ENCODE assay signal across 11 cellular contexts in the genomic region with DNA sequence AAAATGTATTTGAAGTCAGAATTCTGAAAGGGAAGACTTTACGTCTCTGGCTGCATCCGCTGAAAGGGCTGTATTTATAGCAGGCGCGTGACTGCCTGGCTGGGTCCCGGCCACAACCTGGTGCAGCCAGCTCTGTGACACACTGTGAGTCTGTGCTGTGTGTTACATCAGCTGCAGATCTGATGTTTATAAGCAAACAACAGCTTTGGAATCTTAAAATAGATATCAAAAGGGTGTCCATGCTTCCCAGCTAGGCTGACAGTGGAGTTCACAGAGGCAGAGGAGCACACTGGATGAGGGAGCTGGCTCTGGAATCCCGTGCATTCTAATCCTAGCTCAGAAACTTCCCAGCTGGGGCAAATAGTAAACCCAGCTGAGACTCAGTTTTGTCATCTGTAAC.
DNase-seq lines count a peak whose midpoint lies in the region; ATAC-seq and TF ChIP-seq lines count a peak whose summit lies in the region.
"Had no signal": no experiment of that assay in that cellular context is flagged by ENCODE, and none has a peak within 500 bp of the region (broad histone marks: within the 10 kb centered on the region; RNA-seq: fewer than 3 reads in every experiment).

No MANE protein-coding gene starts in this region.

- 15% methylated on average over 6 of the region's 6 CpGs; no CpG with 5 or more reads in 1 of the 2 donors for WGBS in transverse colon (ENCODE audit: low coverage in 1 of 2), 2 donors

- H3K9ac ChIP-seq in colonic mucosa (ENCODE audit: low read depth in 2 of 2, low read length in 2 of 2) = no peak overlapping the region

- H3K9me3 ChIP-seq in colonic mucosa = no peaks in the 10 kb centered on the region
- no peaks in the 10 kb centered on the region for H3K9me3 ChIP-seq in lower lobe of right lung
- no peaks in the 10 kb centered on the region for H3K9me3 ChIP-seq in transverse colon

- H3K4me1 ChIP-seq in colonic mucosa = no peaks in the 10 kb centered on the region
- H3K4me1 ChIP-seq in lower lobe of right lung = peaks cover 14% of the 10 kb centered on the region
- peaks cover 0 to 4% (median 0%) of the 10 kb centered on the region in 4 donors for H3K4me1 ChIP-seq in transverse colon

- TF ChIP-seq CTCF in colonic mucosa (IDR thresholded peaks at IDR 0.05) = no peak
- TF ChIP-seq CTCF in lower lobe of right lung (IDR thresholded peaks at IDR 0.05) = no peak
- TF ChIP-seq CTCF in transverse colon (IDR thresholded peaks at IDR 0.05) = no peak

- H3K27me3 ChIP-seq in colonic mucosa = no peaks in the 10 kb centered on the region
- H3K27me3 ChIP-seq in lower lobe of right lung (ENCODE audit: low read depth) = no peaks in the 10 kb centered on the region
- H3K27me3 ChIP-seq in transverse colon = no peaks in the 10 kb centered on the region
- H3K27me3 ChIP-seq: cardiac muscle cell had no signal

- intact Hi-C loops in colonic mucosa (cut with DNase I) = no loop called here
- intact Hi-C loops in lower lobe of right lung (cut with DNase I) = no loop called here
- intact Hi-C loops in transverse colon (cut with DNase I; ENCODE audit: low total_unique reads) = no loop called here

- no peak for TF ChIP-seq POLR2A in transverse colon (IDR thresholded peaks at IDR 0.05)

- ATAC-seq in lower lobe of right lung = peak; percentile 24 to 75
- no peak for ATAC-seq in GM18907 (IDR thresholded peaks at IDR 0.05; ENCODE audit: unreplicated experiment)

- H3K27ac ChIP-seq in colonic mucosa (no peak overlapping the region), lower lobe of right lung (peak overlapping the region; percentile 25), transverse colon (no peak overlapping the region)
- H3K27ac ChIP-seq: cardiac muscle cell had no signal

- in situ Hi-C loops in transverse colon (cut with MboI; ENCODE audit: low pct_ligation_motif_present in 1 of 4, low pct_unique_long_range_greater_than_20kb in 1 of 4, low sequenced_read_pairs in 3 of 4) = no loop called here

- no peak for TF ChIP-seq EP300 in transverse colon (IDR thresholded peaks at IDR 0.05; ENCODE audit: low read depth)

- DNase-seq in NCI-H2227 (lab: John Stamatoyannopoulos, UW; ENCODE audit: unreplicated experiment) (peak; percentile 4), NCI-H2227 treated with DMSO at 0.1 percent for 48 hours (lab: John Stamatoyannopoulos, UW) (no peak), colonic mucosa (peak; percentile 18), lower lobe of right lung (peak; percentile 45), transverse colon (peak; percentile 11), NCI-H2171 (lab: John Stamatoyannopoulos, UW) (no peak), MV-4-11 (lab: John Stamatoyannopoulos, UW) (no peak)
- DNase-seq: activated CD4-positive, alpha-beta memory T cell treated with anti-CD3 and anti-CD28 coated beads for 36 hours; small intestine had no signal

- H3K36me3 ChIP-seq in colonic mucosa = no peaks in the 10 kb centered on the region
- H3K36me3 ChIP-seq in lower lobe of right lung = no peaks in the 10 kb centered on the region
- H3K36me3 ChIP-seq in transverse colon = no peaks in the 10 kb centered on the region
- H3K36me3 ChIP-seq: cardiac muscle cell had no signal

- H3K4me3 ChIP-seq in colonic mucosa (no peak overlapping the region), lower lobe of right lung (no peak overlapping the region), transverse colon (no peak overlapping the region)
- H3K4me3 ChIP-seq: cardiac muscle cell had no signal

Comparison
In these comparisons a context has a peak if more than half of its experiments do, and no peak if none do; other contexts are left out.
1. DNase-seq: peak in NCI-H2227 (single experiment), colonic mucosa (single experiment), lower lobe of right lung (single experiment) and transverse colon (single experiment); none in NCI-H2227 treated with DMSO at 0.1 percent for 48 hours (single experiment), NCI-H2171 (single experiment) and MV-4-11 (single experiment).